24 cellular contexts compared by ENCODE assay signal in genomic region chr11:2647167-2647566, GRCh38.
"Had no signal": no experiment of that assay in that cellular context is flagged by ENCODE, and none has a peak within 500 bp of the region (broad histone marks: within the 10 kb centered on the region; RNA-seq: fewer than 3 reads in every experiment).

No MANE protein-coding gene starts in this region.

- H3K27me3 ChIP-seq: heart left ventricle, right atrium auricular region, suprapubic skin, uterus had no signal

- H3K4me1 ChIP-seq: heart left ventricle, parathyroid adenoma, right atrium auricular region, suprapubic skin, tibial artery, uterus had no signal

- H3K36me3 ChIP-seq: left ventricle myocardium inferior, right atrium auricular region, suprapubic skin, thoracic aorta, uterus had no signal

- H3K4me1 Mint-ChIP-seq: immature natural killer cell; memory B cell; neural crest cell; stimulated activated effector memory CD8-positive, alpha-beta T cell treated with anti-CD3 and anti-CD28 coated beads, Interleukin-12 subunit alpha, Interleukin-12 subunit beta, amount 100 ng/mL, for 72 hours had no signal

- DNase-seq: heart left ventricle; hypothalamus; immature natural killer cell; kidney; left ventricle myocardium inferior; naive thymus-derived CD8-positive, alpha-beta T cell; nucleus accumbens; stimulated activated CD4-positive, alpha-beta T cell treated with anti-CD3 and anti-CD28 coated beads, Interleukin-4, amount 100 ng/mL, for 24 hours; stimulated activated naive CD4-positive, alpha-beta T cell; tibial artery; trophoblast cell; uterus had no signal

- H3K9ac ChIP-seq: parathyroid adenoma had no signal

- FAIRE-seq: islet of Langerhans, kidney had no signal

- H3K4me3 ChIP-seq: heart left ventricle, left ventricle myocardium inferior, right atrium auricular region, skin epidermis, suprapubic skin, thoracic aorta, tibial artery, uterus had no signal

- H3K4me3 Mint-ChIP-seq: immature natural killer cell; memory B cell; naive thymus-derived CD8-positive, alpha-beta T cell; nephron; neural crest cell; stimulated activated effector memory CD8-positive, alpha-beta T cell treated with anti-CD3 and anti-CD28 coated beads, Interleukin-12 subunit alpha, Interleukin-12 subunit beta, amount 100 ng/mL, for 72 hours; stimulated activated naive CD8-positive, alpha-beta T cell treated with anti-CD3 and anti-CD28 coated beads, Interleukin-15, Interleukin-2, amounts not matched to agents 100 ng/mL and 50 ng/mL, for 24 hours had no signal

- H2AFZ ChIP-seq: parathyroid adenoma had no signal

- H3K27ac ChIP-seq: heart left ventricle, left ventricle myocardium inferior, parathyroid adenoma, right atrium auricular region, skin epidermis, suprapubic skin, thoracic aorta, tibial artery, uterus had no signal

- H3K36me3 Mint-ChIP-seq: stimulated activated effector memory CD8-positive, alpha-beta T cell treated with anti-CD3 and anti-CD28 coated beads, Interleukin-12 subunit alpha, Interleukin-12 subunit beta, amount 100 ng/mL, for 72 hours had no signal

- H3K27ac Mint-ChIP-seq: immature natural killer cell; memory B cell; nephron; stimulated activated effector memory CD8-positive, alpha-beta T cell treated with anti-CD3 and anti-CD28 coated beads, Interleukin-12 subunit alpha, Interleukin-12 subunit beta, amount 100 ng/mL, for 72 hours; stimulated activated naive CD8-positive, alpha-beta T cell treated with anti-CD3 and anti-CD28 coated beads, Interleukin-15, Interleukin-2, amounts not matched to agents 100 ng/mL and 50 ng/mL, for 24 hours had no signal

- ATAC-seq: heart left ventricle; naive thymus-derived CD8-positive, alpha-beta T cell; sciatic nerve; stimulated activated effector memory CD8-positive, alpha-beta T cell treated with anti-CD3 and anti-CD28 coated beads, Interleukin-12 subunit alpha, Interleukin-12 subunit beta, amount 100 ng/mL, for 72 hours had no signal

- H3K27me3 Mint-ChIP-seq: memory B cell; naive thymus-derived CD8-positive, alpha-beta T cell; stimulated activated naive CD8-positive, alpha-beta T cell treated with anti-CD3 and anti-CD28 coated beads, Interleukin-15, Interleukin-2, amounts not matched to agents 100 ng/mL and 50 ng/mL, for 24 hours had no signal
